Comparison of ENCODE assay signal across 1 cellular context in the genomic region with DNA sequence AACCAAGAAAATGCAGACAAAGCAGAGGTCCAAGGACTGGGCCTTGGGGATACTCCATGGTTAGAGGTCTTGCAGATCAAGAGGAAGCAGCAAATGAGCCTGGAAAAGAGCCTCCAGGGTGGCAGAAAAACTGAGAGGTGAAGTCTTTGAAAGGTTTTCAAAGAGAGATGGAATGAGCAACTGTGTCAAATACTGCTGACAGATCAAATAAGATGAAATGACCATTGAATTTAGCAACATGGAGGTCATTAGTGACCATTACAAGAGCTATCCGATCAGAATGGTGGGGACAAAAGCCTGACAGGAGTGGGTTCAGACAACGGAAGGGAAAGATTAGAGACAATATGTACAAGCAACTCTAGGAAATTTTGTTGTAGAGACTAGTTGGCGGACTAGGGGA.
TF ChIP-seq lines count a peak whose summit lies in the region.

No MANE protein-coding gene starts in this region.

TF ChIP-seq in GM23338, 12 proteins besides CTCF, POLR2A, EP300 and RAD21:
- TF ChIP-seq, protein P1, sequence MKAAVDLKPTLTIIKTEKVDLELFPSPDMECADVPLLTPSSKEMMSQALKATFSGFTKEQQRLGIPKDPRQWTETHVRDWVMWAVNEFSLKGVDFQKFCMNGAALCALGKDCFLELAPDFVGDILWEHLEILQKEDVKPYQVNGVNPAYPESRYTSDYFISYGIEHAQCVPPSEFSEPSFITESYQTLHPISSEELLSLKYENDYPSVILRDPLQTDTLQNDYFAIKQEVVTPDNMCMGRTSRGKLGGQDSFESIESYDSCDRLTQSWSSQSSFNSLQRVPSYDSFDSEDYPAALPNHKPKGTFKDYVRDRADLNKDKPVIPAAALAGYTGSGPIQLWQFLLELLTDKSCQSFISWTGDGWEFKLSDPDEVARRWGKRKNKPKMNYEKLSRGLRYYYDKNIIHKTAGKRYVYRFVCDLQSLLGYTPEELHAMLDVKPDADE (IDR thresholded peaks at IDR 0.05): no peak
- TF ChIP-seq CREB1 (CRISPR knock-in tag; IDR thresholded peaks at IDR 0.05; ENCODE audit: low read depth): no peak
- TF ChIP-seq JUNB (IDR thresholded peaks at IDR 0.05; ENCODE audit: unreplicated experiment): no peak
- no peak for TF ChIP-seq EZH2phosphoT487 (IDR thresholded peaks at IDR 0.05; ENCODE audit: unreplicated experiment)
- TF ChIP-seq STAT1 (IDR thresholded peaks at IDR 0.05; ENCODE audit: unreplicated experiment): no peak
- TF ChIP-seq, protein P2, sequence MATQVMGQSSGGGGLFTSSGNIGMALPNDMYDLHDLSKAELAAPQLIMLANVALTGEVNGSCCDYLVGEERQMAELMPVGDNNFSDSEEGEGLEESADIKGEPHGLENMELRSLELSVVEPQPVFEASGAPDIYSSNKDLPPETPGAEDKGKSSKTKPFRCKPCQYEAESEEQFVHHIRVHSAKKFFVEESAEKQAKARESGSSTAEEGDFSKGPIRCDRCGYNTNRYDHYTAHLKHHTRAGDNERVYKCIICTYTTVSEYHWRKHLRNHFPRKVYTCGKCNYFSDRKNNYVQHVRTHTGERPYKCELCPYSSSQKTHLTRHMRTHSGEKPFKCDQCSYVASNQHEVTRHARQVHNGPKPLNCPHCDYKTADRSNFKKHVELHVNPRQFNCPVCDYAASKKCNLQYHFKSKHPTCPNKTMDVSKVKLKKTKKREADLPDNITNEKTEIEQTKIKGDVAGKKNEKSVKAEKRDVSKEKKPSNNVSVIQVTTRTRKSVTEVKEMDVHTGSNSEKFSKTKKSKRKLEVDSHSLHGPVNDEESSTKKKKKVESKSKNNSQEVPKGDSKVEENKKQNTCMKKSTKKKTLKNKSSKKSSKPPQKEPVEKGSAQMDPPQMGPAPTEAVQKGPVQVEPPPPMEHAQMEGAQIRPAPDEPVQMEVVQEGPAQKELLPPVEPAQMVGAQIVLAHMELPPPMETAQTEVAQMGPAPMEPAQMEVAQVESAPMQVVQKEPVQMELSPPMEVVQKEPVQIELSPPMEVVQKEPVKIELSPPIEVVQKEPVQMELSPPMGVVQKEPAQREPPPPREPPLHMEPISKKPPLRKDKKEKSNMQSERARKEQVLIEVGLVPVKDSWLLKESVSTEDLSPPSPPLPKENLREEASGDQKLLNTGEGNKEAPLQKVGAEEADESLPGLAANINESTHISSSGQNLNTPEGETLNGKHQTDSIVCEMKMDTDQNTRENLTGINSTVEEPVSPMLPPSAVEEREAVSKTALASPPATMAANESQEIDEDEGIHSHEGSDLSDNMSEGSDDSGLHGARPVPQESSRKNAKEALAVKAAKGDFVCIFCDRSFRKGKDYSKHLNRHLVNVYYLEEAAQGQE (IDR thresholded peaks at IDR 0.05; ENCODE audit: unreplicated experiment): no peak
- no peak for TF ChIP-seq ZNF331 (CRISPR knock-in tag; IDR thresholded peaks at IDR 0.05; ENCODE audit: low read depth)
- no peak for TF ChIP-seq POLR2AphosphoS5 (IDR thresholded peaks at IDR 0.05; ENCODE audit: low read depth)
- TF ChIP-seq NANOG (IDR thresholded peaks at IDR 0.05; ENCODE audit: borderline replicate concordance): no peak
- TF ChIP-seq, protein P3, sequence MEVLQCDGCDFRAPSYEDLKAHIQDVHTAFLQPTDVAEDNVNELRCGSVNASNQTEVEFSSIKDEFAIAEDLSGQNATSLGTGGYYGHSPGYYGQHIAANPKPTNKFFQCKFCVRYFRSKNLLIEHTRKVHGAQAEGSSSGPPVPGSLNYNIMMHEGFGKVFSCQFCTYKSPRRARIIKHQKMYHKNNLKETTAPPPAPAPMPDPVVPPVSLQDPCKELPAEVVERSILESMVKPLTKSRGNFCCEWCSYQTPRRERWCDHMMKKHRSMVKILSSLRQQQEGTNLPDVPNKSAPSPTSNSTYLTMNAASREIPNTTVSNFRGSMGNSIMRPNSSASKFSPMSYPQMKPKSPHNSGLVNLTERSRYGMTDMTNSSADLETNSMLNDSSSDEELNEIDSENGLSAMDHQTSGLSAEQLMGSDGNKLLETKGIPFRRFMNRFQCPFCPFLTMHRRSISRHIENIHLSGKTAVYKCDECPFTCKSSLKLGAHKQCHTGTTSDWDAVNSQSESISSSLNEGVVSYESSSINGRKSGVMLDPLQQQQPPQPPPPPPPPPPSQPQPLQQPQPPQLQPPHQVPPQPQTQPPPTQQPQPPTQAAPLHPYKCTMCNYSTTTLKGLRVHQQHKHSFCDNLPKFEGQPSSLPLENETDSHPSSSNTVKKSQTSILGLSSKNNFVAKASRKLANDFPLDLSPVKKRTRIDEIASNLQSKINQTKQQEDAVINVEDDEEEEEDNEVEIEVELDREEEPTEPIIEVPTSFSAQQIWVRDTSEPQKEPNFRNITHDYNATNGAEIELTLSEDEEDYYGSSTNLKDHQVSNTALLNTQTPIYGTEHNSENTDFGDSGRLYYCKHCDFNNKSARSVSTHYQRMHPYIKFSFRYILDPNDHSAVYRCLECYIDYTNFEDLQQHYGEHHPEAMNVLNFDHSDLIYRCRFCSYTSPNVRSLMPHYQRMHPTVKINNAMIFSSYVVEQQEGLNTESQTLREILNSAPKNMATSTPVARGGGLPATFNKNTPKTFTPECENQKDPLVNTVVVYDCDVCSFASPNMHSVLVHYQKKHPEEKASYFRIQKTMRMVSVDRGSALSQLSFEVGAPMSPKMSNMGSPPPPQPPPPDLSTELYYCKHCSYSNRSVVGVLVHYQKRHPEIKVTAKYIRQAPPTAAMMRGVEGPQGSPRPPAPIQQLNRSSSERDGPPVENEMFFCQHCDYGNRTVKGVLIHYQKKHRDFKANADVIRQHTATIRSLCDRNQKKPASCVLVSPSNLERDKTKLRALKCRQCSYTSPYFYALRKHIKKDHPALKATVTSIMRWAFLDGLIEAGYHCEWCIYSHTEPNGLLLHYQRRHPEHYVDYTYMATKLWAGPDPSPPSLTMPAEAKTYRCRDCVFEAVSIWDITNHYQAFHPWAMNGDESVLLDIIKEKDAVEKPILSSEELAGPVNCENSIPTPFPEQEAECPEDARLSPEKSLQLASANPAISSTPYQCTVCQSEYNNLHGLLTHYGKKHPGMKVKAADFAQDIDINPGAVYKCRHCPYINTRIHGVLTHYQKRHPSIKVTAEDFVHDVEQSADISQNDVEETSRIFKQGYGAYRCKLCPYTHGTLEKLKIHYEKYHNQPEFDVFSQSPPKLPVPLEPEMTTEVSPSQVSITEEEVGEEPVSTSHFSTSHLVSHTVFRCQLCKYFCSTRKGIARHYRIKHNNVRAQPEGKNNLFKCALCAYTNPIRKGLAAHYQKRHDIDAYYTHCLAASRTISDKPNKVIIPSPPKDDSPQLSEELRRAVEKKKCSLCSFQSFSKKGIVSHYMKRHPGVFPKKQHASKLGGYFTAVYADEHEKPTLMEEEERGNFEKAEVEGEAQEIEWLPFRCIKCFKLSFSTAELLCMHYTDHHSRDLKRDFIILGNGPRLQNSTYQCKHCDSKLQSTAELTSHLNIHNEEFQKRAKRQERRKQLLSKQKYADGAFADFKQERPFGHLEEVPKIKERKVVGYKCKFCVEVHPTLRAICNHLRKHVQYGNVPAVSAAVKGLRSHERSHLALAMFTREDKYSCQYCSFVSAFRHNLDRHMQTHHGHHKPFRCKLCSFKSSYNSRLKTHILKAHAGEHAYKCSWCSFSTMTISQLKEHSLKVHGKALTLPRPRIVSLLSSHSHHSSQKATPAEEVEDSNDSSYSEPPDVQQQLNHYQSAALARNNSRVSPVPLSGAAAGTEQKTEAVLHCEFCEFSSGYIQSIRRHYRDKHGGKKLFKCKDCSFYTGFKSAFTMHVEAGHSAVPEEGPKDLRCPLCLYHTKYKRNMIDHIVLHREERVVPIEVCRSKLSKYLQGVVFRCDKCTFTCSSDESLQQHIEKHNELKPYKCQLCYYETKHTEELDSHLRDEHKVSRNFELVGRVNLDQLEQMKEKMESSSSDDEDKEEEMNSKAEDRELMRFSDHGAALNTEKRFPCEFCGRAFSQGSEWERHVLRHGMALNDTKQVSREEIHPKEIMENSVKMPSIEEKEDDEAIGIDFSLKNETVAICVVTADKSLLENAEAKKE (CRISPR knock-in tag; IDR thresholded peaks at IDR 0.05): no peak
- no peak for TF ChIP-seq EZH2 (IDR thresholded peaks at IDR 0.05; ENCODE audit: low read depth, unreplicated experiment)
- TF ChIP-seq ZNF114 (CRISPR knock-in tag; IDR thresholded peaks at IDR 0.05): no peak
